ENCODE assay signal across 10 cellular contexts in the genomic region with DNA sequence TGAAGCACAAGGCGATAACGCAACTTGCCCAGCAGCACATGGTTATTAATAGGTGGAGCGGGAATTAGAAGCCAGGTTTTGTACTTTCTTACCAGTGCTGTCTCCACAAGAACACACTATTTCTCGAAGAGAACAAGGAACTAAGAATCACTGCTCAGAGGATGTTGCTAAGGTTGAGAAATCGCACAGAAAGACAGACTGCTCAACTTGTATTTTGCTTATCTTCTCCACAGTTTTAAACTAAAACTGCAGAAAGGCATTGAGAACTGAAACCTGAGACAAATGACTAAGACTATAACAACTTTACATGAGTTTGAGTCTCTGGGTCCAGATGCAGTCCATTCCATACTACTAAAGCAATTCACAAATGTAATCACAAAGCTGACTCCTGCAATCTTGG. TPM values are rescaled to one million over a fixed set of nuclear protein-coding genes. Genes with fewer than 3 reads are reported as not detected.
DNase-seq lines count a peak whose midpoint lies in the region; ATAC-seq and TF ChIP-seq lines count a peak whose summit lies in the region.
"Had no signal": no experiment of that assay in that cellular context is flagged by ENCODE, and none has a peak within 500 bp of the region (broad histone marks: within the 10 kb centered on the region; RNA-seq: fewer than 3 reads in every experiment).

No MANE protein-coding gene starts in this region.

- DNase-seq in DMS 273 (lab: John Stamatoyannopoulos, UW; ENCODE audit: unreplicated experiment): peak; percentile 19
- DNase-seq in DMS 273 treated with DMSO at 0.1 percent for 48 hours (lab: John Stamatoyannopoulos, UW): no peak
- no peak for DNase-seq in DMS53 (lab: John Stamatoyannopoulos, UW)
- DNase-seq in WERI-Rb-1: no peak
- DNase-seq in NCI-H69 (lab: John Stamatoyannopoulos, UW): no peak

- no peaks in the 10 kb centered on the region for H3K9me3 Mint-ChIP-seq in activated T-helper 17 cell treated with anti-CD3 and anti-CD28 coated beads, Interleukin-2, amount 50 U/mL, for 72 hours
- H3K9me3 Mint-ChIP-seq: natural killer cell treated with Interleukin-12 subunit alpha and Interleukin-12 subunit beta and Interleukin-15 and Interleukin-18, amount 100 ng/mL, for 72 hours had no signal

- H3K36me3 ChIP-seq in skeletal muscle satellite cell (ENCODE audit: insufficient read depth, low read length) (peaks cover 7% of the 10 kb centered on the region), WERI-Rb-1 (peaks cover 33% of the 10 kb centered on the region)

- H3K9me3 ChIP-seq in skeletal muscle satellite cell (replicated peaks; ENCODE audit: low read length) (no peaks in the 10 kb centered on the region), WERI-Rb-1 (ENCODE audit: severe bottlenecking) (no peaks in the 10 kb centered on the region)

- H3K4me1 Mint-ChIP-seq in activated T-helper 17 cell treated with anti-CD3 and anti-CD28 coated beads, Interleukin-2, amount 50 U/mL, for 72 hours: peaks cover 33% of the 10 kb centered on the region

- H3K4me2 ChIP-seq in skeletal muscle satellite cell (ENCODE audit: low read length): peak overlapping the region; percentile 12

- peaks cover 44% of the 10 kb centered on the region for H3K36me3 Mint-ChIP-seq in activated T-helper 17 cell treated with anti-CD3 and anti-CD28 coated beads, Interleukin-2, amount 50 U/mL, for 72 hours (ENCODE audit: low read depth)
- H3K36me3 Mint-ChIP-seq: natural killer cell treated with Interleukin-12 subunit alpha and Interleukin-12 subunit beta and Interleukin-15 and Interleukin-18, amount 100 ng/mL, for 72 hours had no signal

- peak overlapping the region; percentile 24 for H3K4me3 Mint-ChIP-seq in activated T-helper 17 cell treated with anti-CD3 and anti-CD28 coated beads, Interleukin-2, amount 50 U/mL, for 72 hours

- H3K4me3 ChIP-seq in skeletal muscle satellite cell (ENCODE audit: low read length) (no peak overlapping the region), WERI-Rb-1 (ENCODE audit: low read depth, low read length) (no peak overlapping the region)

- H3K4me1 ChIP-seq in skeletal muscle satellite cell (ENCODE audit: control insufficient read depth, insufficient read depth, low read length): peaks cover 20% of the 10 kb centered on the region

- no peak overlapping the region for H3K9ac ChIP-seq in skeletal muscle satellite cell (ENCODE audit: low read depth, low read length)

- no peak overlapping the region for H3K27ac ChIP-seq in WERI-Rb-1
- H3K27ac ChIP-seq: 22Rv1 had no signal

- no peaks in the 10 kb centered on the region for H3K27me3 Mint-ChIP-seq in activated T-helper 17 cell treated with anti-CD3 and anti-CD28 coated beads, Interleukin-2, amount 50 U/mL, for 72 hours
- H3K27me3 Mint-ChIP-seq: natural killer cell treated with Interleukin-12 subunit alpha and Interleukin-12 subunit beta and Interleukin-15 and Interleukin-18, amount 100 ng/mL, for 72 hours had no signal

- no peak overlapping the region for H3K27ac Mint-ChIP-seq in activated T-helper 17 cell treated with anti-CD3 and anti-CD28 coated beads, Interleukin-2, amount 50 U/mL, for 72 hours
- H3K27ac Mint-ChIP-seq: natural killer cell treated with Interleukin-12 subunit alpha and Interleukin-12 subunit beta and Interleukin-15 and Interleukin-18, amount 100 ng/mL, for 72 hours had no signal

- ATAC-seq in HG02938 (IDR thresholded peaks at IDR 0.05; ENCODE audit: unreplicated experiment): peak; percentile 78
- peak; percentile 62 for ATAC-seq in activated T-helper 17 cell treated with anti-CD3 and anti-CD28 coated beads, Interleukin-2, amount 50 U/mL, for 72 hours (replicated peaks)

- H3K27me3 ChIP-seq in skeletal muscle satellite cell (ENCODE audit: control insufficient read depth, insufficient read depth, low read length) (no peaks in the 10 kb centered on the region), WERI-Rb-1 (ENCODE audit: insufficient read depth, low read depth, severe bottlenecking) (no peaks in the 10 kb centered on the region)

- no peak for TF ChIP-seq CTCF in WERI-Rb-1 (IDR thresholded peaks at IDR 0.05; ENCODE audit: low read depth, low read length)

RNA-seq across cellular contexts. Expression of a gene that starts 6.2 kb away (rescaled TPM):
- 10 to 100 TPM; 28.2 to 35.6 TPM for total RNA-seq in activated T-helper 17 cell treated with anti-CD3 and anti-CD28 coated beads, Interleukin-2, amount 50 U/mL, for 72 hours
- 31.7 and 32.5 TPM in 2 replicates for total RNA-seq in skeletal muscle satellite cell (2012; rRNA removed)

RNA-seq across cellular contexts. Expression of a gene that starts 26.0 kb away (rescaled TPM):
- total RNA-seq in activated T-helper 17 cell treated with anti-CD3 and anti-CD28 coated beads, Interleukin-2, amount 50 U/mL, for 72 hours: under 1 TPM; 0.53 to 0.71 TPM
- 4.8 and 11.6 TPM in 2 replicates for total RNA-seq in skeletal muscle satellite cell (2012; rRNA removed)
